In the genomic region with DNA sequence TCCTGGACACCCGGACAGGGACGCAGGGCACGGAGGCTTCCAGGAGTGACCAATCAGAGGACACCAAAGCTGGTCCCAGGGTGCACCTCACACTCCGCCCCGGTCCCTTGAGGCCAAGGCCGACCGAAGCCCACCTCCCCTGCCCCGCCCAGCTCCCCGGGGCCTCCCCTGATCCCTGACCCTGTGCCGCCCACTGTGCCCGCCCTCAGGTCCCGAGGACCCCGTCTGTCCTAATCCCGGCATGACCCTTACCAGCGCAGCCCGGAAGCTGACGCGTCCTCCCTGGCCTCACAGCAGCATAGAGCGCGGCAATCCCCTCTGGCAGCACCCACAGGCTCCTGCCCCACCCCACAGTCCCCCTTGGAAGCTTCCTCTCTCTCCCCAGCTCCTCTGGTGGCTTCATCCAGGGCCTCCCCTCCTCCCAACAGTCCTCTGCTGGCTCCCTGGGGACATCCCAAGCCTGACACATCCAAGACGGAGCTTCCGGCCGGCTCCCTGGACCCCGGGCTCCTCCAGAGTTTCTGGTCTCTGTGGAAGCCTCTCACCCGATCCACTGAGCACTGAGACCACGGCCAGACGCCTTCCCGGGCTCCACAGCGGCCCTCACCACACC, we compare ENCODE assay signal across 1 cellular context.
TF ChIP-seq lines count a peak whose summit lies in the region.

No MANE protein-coding gene starts in this region.

TF ChIP-seq in HepG2, 621 proteins besides CTCF, POLR2A, EP300 and RAD21 (continued from another document and continues in another):
- TF ChIP-seq, protein P1, sequence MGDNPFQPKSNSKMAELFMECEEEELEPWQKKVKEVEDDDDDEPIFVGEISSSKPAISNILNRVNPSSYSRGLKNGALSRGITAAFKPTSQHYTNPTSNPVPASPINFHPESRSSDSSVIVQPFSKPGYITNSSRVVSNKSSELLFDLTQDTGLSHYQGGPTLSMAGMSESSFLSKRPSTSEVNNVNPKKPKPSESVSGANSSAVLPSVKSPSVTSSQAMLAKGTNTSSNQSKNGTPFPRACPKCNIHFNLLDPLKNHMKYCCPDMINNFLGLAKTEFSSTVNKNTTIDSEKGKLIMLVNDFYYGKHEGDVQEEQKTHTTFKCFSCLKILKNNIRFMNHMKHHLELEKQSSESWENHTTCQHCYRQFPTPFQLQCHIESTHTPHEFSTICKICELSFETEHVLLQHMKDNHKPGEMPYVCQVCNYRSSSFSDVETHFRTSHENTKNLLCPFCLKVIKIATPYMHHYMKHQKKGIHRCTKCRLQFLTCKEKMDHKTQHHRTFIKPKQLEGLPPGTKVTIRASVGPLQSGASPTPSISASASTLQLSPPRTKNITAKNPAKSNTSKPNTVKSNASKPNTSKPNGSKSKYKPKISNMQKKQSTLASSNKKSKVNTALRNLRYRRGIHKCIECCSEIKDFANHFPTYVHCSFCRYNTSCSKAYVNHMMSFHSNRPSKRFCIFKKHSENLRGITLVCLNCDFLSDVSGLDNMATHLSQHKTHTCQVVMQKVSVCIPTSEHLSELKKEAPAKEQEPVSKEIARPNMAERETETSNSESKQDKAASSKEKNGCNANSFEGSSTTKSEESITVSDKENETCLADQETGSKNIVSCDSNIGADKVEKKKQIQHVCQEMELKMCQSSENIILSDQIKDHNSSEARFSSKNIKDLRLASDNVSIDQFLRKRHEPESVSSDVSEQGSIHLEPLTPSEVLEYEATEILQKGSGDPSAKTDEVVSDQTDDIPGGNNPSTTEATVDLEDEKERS (CRISPR knock-in tag; IDR thresholded peaks at IDR 0.05): peak; percentile 70; the same call in 1 of the 2 replicates
- no peak for TF ChIP-seq SOX6 (IDR thresholded peaks at IDR 0.05)
- peak; percentile 83 for TF ChIP-seq SOX6 (CRISPR knock-in tag; IDR thresholded peaks at IDR 0.05)
- peak; percentile 73; the same call in 1 of the 2 replicates for TF ChIP-seq ATF2 (CRISPR knock-in tag; IDR thresholded peaks at IDR 0.05)
- TF ChIP-seq NAIF1 (CRISPR knock-in tag; IDR thresholded peaks at IDR 0.05; ENCODE audit: borderline replicate concordance): no peak
- TF ChIP-seq KLF15 (CRISPR knock-in tag; IDR thresholded peaks at IDR 0.05; ENCODE audit: borderline replicate concordance): 0 out of 2 replicates have a peak, but pooled peaks have one; percentile 51
- no peak for TF ChIP-seq ZNF335 (CRISPR knock-in tag; IDR thresholded peaks at IDR 0.05)
- TF ChIP-seq TEAD2 (CRISPR knock-in tag; IDR thresholded peaks at IDR 0.05): no peak
- TF ChIP-seq ZNF629 (CRISPR knock-in tag; conservative IDR thresholded peaks at IDR 0.05): no peak
- TF ChIP-seq GABPA (IDR thresholded peaks at IDR 0.05; ENCODE audit: low read depth, low read length): peak; percentile 47; the same call in 1 of the 2 replicates
- peak; percentile 83 for TF ChIP-seq GABPA (CRISPR knock-in tag; IDR thresholded peaks at IDR 0.05; ENCODE audit: low read depth)
- TF ChIP-seq TAF1 (CRISPR knock-in tag; IDR thresholded peaks at IDR 0.05): peak; percentile 63; the same call in 1 of the 2 replicates
- TF ChIP-seq ZNF75D (CRISPR knock-in tag; IDR thresholded peaks at IDR 0.05; ENCODE audit: borderline replicate concordance): no peak
- no peak for TF ChIP-seq ZBED4 (CRISPR knock-in tag; IDR thresholded peaks at IDR 0.05; ENCODE audit: borderline replicate concordance)
- TF ChIP-seq FOXK2 (IDR thresholded peaks at IDR 0.05): no peak
- no peak for TF ChIP-seq ZBTB20 (CRISPR knock-in tag; IDR thresholded peaks at IDR 0.05; ENCODE audit: borderline replicate concordance, low read depth)
- TF ChIP-seq ATAD3A (CRISPR knock-in tag; IDR thresholded peaks at IDR 0.05): no peak
- TF ChIP-seq KMT2B (CRISPR knock-in tag; IDR thresholded peaks at IDR 0.05): no peak
- no peak for TF ChIP-seq RNF2 (conservative IDR thresholded peaks at IDR 0.05; ENCODE audit: low read depth)
- TF ChIP-seq ADNP (CRISPR knock-in tag; IDR thresholded peaks at IDR 0.05): no peak
- TF ChIP-seq MBNL3 (CRISPR knock-in tag; conservative IDR thresholded peaks at IDR 0.05): no peak
- TF ChIP-seq ZNF562 (CRISPR knock-in tag; IDR thresholded peaks at IDR 0.05; ENCODE audit: borderline replicate concordance): no peak
- no peak for TF ChIP-seq ZNF367 (CRISPR knock-in tag; IDR thresholded peaks at IDR 0.05; ENCODE audit: borderline replicate concordance)
- TF ChIP-seq, protein P2, sequence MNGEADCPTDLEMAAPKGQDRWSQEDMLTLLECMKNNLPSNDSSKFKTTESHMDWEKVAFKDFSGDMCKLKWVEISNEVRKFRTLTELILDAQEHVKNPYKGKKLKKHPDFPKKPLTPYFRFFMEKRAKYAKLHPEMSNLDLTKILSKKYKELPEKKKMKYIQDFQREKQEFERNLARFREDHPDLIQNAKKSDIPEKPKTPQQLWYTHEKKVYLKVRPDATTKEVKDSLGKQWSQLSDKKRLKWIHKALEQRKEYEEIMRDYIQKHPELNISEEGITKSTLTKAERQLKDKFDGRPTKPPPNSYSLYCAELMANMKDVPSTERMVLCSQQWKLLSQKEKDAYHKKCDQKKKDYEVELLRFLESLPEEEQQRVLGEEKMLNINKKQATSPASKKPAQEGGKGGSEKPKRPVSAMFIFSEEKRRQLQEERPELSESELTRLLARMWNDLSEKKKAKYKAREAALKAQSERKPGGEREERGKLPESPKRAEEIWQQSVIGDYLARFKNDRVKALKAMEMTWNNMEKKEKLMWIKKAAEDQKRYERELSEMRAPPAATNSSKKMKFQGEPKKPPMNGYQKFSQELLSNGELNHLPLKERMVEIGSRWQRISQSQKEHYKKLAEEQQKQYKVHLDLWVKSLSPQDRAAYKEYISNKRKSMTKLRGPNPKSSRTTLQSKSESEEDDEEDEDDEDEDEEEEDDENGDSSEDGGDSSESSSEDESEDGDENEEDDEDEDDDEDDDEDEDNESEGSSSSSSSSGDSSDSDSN (CRISPR knock-in tag; IDR thresholded peaks at IDR 0.05): peak; percentile 73; the same call in 1 of the 2 replicates
- peak; percentile 99 for TF ChIP-seq ZNF746 (CRISPR knock-in tag; IDR thresholded peaks at IDR 0.05)
- TF ChIP-seq ZNF354B (CRISPR knock-in tag; IDR thresholded peaks at IDR 0.05): no peak
- TF ChIP-seq REPIN1 (CRISPR knock-in tag; IDR thresholded peaks at IDR 0.05; ENCODE audit: borderline replicate concordance, low read depth): peak; percentile 90; the same call in 1 of the 2 replicates
- TF ChIP-seq, protein P3, sequence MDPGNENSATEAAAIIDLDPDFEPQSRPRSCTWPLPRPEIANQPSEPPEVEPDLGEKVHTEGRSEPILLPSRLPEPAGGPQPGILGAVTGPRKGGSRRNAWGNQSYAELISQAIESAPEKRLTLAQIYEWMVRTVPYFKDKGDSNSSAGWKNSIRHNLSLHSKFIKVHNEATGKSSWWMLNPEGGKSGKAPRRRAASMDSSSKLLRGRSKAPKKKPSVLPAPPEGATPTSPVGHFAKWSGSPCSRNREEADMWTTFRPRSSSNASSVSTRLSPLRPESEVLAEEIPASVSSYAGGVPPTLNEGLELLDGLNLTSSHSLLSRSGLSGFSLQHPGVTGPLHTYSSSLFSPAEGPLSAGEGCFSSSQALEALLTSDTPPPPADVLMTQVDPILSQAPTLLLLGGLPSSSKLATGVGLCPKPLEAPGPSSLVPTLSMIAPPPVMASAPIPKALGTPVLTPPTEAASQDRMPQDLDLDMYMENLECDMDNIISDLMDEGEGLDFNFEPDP (CRISPR knock-in tag; conservative IDR thresholded peaks at IDR 0.05): no peak
- TF ChIP-seq ZNF317 (CRISPR knock-in tag; IDR thresholded peaks at IDR 0.05): no peak
- no peak for TF ChIP-seq ZNF20 (CRISPR knock-in tag; IDR thresholded peaks at IDR 0.05)
- TF ChIP-seq REL (CRISPR knock-in tag; conservative IDR thresholded peaks at IDR 0.05): no peak
- TF ChIP-seq, protein P4, sequence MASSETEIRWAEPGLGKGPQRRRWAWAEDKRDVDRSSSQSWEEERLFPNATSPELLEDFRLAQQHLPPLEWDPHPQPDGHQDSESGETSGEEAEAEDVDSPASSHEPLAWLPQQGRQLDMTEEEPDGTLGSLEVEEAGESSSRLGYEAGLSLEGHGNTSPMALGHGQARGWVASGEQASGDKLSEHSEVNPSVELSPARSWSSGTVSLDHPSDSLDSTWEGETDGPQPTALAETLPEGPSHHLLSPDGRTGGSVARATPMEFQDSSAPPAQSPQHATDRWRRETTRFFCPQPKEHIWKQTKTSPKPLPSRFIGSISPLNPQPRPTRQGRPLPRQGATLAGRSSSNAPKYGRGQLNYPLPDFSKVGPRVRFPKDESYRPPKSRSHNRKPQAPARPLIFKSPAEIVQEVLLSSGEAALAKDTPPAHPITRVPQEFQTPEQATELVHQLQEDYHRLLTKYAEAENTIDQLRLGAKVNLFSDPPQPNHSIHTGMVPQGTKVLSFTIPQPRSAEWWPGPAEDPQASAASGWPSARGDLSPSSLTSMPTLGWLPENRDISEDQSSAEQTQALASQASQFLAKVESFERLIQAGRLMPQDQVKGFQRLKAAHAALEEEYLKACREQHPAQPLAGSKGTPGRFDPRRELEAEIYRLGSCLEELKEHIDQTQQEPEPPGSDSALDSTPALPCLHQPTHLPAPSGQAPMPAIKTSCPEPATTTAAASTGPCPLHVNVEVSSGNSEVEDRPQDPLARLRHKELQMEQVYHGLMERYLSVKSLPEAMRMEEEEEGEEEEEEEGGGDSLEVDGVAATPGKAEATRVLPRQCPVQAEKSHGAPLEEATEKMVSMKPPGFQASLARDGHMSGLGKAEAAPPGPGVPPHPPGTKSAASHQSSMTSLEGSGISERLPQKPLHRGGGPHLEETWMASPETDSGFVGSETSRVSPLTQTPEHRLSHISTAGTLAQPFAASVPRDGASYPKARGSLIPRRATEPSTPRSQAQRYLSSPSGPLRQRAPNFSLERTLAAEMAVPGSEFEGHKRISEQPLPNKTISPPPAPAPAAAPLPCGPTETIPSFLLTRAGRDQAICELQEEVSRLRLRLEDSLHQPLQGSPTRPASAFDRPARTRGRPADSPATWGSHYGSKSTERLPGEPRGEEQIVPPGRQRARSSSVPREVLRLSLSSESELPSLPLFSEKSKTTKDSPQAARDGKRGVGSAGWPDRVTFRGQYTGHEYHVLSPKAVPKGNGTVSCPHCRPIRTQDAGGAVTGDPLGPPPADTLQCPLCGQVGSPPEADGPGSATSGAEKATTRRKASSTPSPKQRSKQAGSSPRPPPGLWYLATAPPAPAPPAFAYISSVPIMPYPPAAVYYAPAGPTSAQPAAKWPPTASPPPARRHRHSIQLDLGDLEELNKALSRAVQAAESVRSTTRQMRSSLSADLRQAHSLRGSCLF (CRISPR knock-in tag; IDR thresholded peaks at IDR 0.05; ENCODE audit: borderline replicate concordance): no peak
- TF ChIP-seq ZNF660 (CRISPR knock-in tag; IDR thresholded peaks at IDR 0.05; ENCODE audit: borderline replicate concordance, low read depth): no peak
- TF ChIP-seq ZNF484 (CRISPR knock-in tag; IDR thresholded peaks at IDR 0.05; ENCODE audit: borderline replicate concordance, low read depth): no peak
- TF ChIP-seq ZNF615 (CRISPR knock-in tag; IDR thresholded peaks at IDR 0.05; ENCODE audit: borderline replicate concordance): no peak
- TF ChIP-seq, protein P5, sequence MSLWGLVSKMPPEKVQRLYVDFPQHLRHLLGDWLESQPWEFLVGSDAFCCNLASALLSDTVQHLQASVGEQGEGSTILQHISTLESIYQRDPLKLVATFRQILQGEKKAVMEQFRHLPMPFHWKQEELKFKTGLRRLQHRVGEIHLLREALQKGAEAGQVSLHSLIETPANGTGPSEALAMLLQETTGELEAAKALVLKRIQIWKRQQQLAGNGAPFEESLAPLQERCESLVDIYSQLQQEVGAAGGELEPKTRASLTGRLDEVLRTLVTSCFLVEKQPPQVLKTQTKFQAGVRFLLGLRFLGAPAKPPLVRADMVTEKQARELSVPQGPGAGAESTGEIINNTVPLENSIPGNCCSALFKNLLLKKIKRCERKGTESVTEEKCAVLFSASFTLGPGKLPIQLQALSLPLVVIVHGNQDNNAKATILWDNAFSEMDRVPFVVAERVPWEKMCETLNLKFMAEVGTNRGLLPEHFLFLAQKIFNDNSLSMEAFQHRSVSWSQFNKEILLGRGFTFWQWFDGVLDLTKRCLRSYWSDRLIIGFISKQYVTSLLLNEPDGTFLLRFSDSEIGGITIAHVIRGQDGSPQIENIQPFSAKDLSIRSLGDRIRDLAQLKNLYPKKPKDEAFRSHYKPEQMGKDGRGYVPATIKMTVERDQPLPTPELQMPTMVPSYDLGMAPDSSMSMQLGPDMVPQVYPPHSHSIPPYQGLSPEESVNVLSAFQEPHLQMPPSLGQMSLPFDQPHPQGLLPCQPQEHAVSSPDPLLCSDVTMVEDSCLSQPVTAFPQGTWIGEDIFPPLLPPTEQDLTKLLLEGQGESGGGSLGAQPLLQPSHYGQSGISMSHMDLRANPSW (CRISPR knock-in tag; IDR thresholded peaks at IDR 0.05; ENCODE audit: borderline replicate concordance): no peak
- TF ChIP-seq CBFB (CRISPR knock-in tag; IDR thresholded peaks at IDR 0.05): peak; percentile 69; the same call in 1 of the 2 replicates
- TF ChIP-seq U2AF2 (IDR thresholded peaks at IDR 0.05; ENCODE audit: low read depth, low read length): no peak
- no peak for TF ChIP-seq ZNF576 (CRISPR knock-in tag; IDR thresholded peaks at IDR 0.05)
